In genomic region chr1:233605205-233605604, GRCh38 we compare ENCODE assay signal across 32 cellular contexts. TPM values are rescaled to one million over a fixed set of nuclear protein-coding genes. Genes with fewer than 3 reads are reported as not detected.
"Had no signal": no experiment of that assay in that cellular context is flagged by ENCODE, and none has a peak within 500 bp of the region (broad histone marks: within the 10 kb centered on the region; RNA-seq: fewer than 3 reads in every experiment).

No MANE protein-coding gene starts in this region.

- H3K9ac ChIP-seq: neural progenitor cell, parathyroid adenoma had no signal

- H3K27ac ChIP-seq: neural progenitor cell, ovary, parathyroid adenoma, psoas muscle, right lobe of liver, sigmoid colon, skin epidermis, spleen, suprapubic skin, thoracic aorta, thyroid gland, tibial nerve, upper lobe of left lung, vagina had no signal

- H3K4me2 ChIP-seq: neural progenitor cell, smooth muscle cell had no signal

- H3K27me3 ChIP-seq: neural progenitor cell, ovary, right lobe of liver, sigmoid colon, thyroid gland, tibial nerve, upper lobe of left lung, vagina had no signal

- H3K4me3 ChIP-seq: neural progenitor cell, ovary, psoas muscle, right lobe of liver, sigmoid colon, skin epidermis, smooth muscle cell, spleen, suprapubic skin, thoracic aorta, thyroid gland, tibial nerve, upper lobe of left lung, vagina had no signal

- H3K36me3 ChIP-seq: neural progenitor cell, ovary, right lobe of liver, sigmoid colon, spleen, suprapubic skin, thoracic aorta, thyroid gland, tibial nerve, upper lobe of left lung, vagina had no signal

- DNase-seq: naive thymus-derived CD8-positive, alpha-beta T cell; nephron progenitor cell; occipital lobe; ovary; posterior cingulate gyrus; psoas muscle; right cardiac atrium; right lobe of liver; sigmoid colon; spleen; stimulated activated CD4-positive, alpha-beta T cell treated with anti-CD3 and anti-CD28 coated beads, Interleukin-12 subunit alpha, Interleukin-12 subunit beta, amount 100 ng/mL, for 4 hours; stimulated activated CD4-positive, alpha-beta T cell treated with anti-CD3 and anti-CD28 coated beads, Interleukin-1b, Interleukin-23, amount 100 ng/mL, for 48 hours; stimulated activated CD4-positive, alpha-beta T cell treated with anti-CD3 and anti-CD28 coated beads, Interleukin-4, amount 100 ng/mL, for 1 hour; stimulated activated CD4-positive, alpha-beta T cell treated with anti-CD3 and anti-CD28 coated beads, Interleukin-4, amount 100 ng/mL, for 4 hours; stimulated activated CD8-positive, alpha-beta memory T cell treated with anti-CD3 and anti-CD28 coated beads, Interleukin-4, amount 100 ng/mL, for 48 hours; stimulated activated naive CD4-positive, alpha-beta T cell; stimulated activated naive CD8-positive, alpha-beta T cell treated with anti-CD3 and anti-CD28 coated beads, Interleukin-15, amount 100 ng/mL, for 72 hours; stimulated activated naive CD8-positive, alpha-beta T cell treated with anti-CD3 and anti-CD28 coated beads, Interleukin-15, Interleukin-2, amounts not matched to agents 100 U/mL and 50 U/mL, for 24 hours; substantia nigra; thyroid gland; trophoblast cell; upper lobe of left lung had no signal

- H3K9me3 ChIP-seq: ovary, psoas muscle, right lobe of liver, suprapubic skin, thoracic aorta, thyroid gland, vagina had no signal

- H3K4me1 ChIP-seq: parathyroid adenoma, psoas muscle, sigmoid colon, spleen, suprapubic skin, tibial nerve, upper lobe of left lung, vagina had no signal

- H3K79me2 ChIP-seq: parathyroid adenoma had no signal

- H2AFZ ChIP-seq: neural progenitor cell, parathyroid adenoma had no signal

- ATAC-seq: naive thymus-derived CD8-positive, alpha-beta T cell; natural killer cell treated with Interleukin-12 subunit alpha and Interleukin-12 subunit beta and Interleukin-15 and Interleukin-18, amount 100 ng/mL, for 72 hours; psoas muscle; right cardiac atrium; right lobe of liver; stimulated activated memory B cell treated with anti-CD40 and anti-IgM and Interleukin-4, amounts not matched to agents 10 μg/mL and 1 μg/mL and 100 μg/mL, for 72 hours; stimulated activated naive CD8-positive, alpha-beta T cell treated with anti-CD3 and anti-CD28 coated beads, Interleukin-15, amount 100 ng/mL, for 72 hours; stimulated activated naive CD8-positive, alpha-beta T cell treated with anti-CD3 and anti-CD28 coated beads, Interleukin-15, Interleukin-2, amounts not matched to agents 100 U/mL and 50 U/mL, for 24 hours had no signal

RNA-seq across cellular contexts. Expression of gene KCNK1, which starts 8.7 kb away (rescaled TPM):
- total RNA-seq: naive thymus-derived CD8-positive, alpha-beta T cell had no signal
- polyA plus RNA-seq: naive thymus-derived CD8-positive, alpha-beta T cell had no signal
